ENCODE assay signal across 19 cellular contexts in the genomic region with DNA sequence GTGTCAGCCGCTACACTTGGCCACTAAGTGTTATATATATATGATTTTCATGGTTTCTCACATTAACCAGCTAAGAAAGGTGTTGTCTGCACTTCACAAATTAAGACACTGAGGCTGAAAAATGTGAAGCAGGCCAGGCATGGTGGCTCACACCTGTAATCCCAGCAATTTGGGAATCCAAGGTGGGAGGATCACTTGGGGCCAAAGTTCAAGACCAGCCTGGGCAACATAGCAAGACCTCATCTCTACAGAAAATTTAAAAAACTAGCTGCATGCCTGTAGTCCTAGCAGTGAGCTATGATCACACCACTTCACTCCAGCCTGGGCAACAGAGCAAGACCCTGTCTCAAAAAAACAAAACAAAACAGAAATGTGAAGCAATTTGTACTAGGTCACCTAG. TPM values are rescaled to one million over a fixed set of nuclear protein-coding genes. Genes with fewer than 3 reads are reported as not detected.
A peak's percentile ranks its signal among the peaks of the same experiment; 100 is the strongest.
DNase-seq lines count a peak whose midpoint lies in the region; ATAC-seq, FAIRE-seq and TF ChIP-seq lines count a peak whose summit lies in the region.
"Had no signal": no experiment of that assay in that cellular context is flagged by ENCODE, and none has a peak within 500 bp of the region (broad histone marks: within the 10 kb centered on the region; RNA-seq: fewer than 3 reads in every experiment).

No MANE protein-coding gene starts in this region.

- no peak overlapping the region for H3K4me2 ChIP-seq in GM12878 (ENCODE audit: control insufficient read depth, insufficient read depth)

- SMC1A ChIA-PET in GM12878 (lab: Charles Lee; ENCODE audit: uncharacterized antibody, unreplicated experiment), result no interaction called here

- H3K27me3 Mint-ChIP-seq in activated CD4-positive, alpha-beta memory T cell treated with anti-CD3 and anti-CD28 coated beads for 36 hours, result no peaks in the 10 kb centered on the region
- no peaks in the 10 kb centered on the region for H3K27me3 Mint-ChIP-seq in activated CD4-positive, alpha-beta memory T cell treated with anti-CD3 and anti-CD28 coated beads, Interleukin-2, amount 10 ng/mL, durations not matched to agents 7 days and 5 days
- H3K27me3 Mint-ChIP-seq in progenitor cell of endocrine pancreas, result no peaks in the 10 kb centered on the region

- peaks cover 17% of the 10 kb centered on the region for H3K4me1 Mint-ChIP-seq in activated CD4-positive, alpha-beta memory T cell treated with anti-CD3 and anti-CD28 coated beads for 36 hours (ENCODE audit: low read depth)
- peaks cover 23% of the 10 kb centered on the region for H3K4me1 Mint-ChIP-seq in activated CD4-positive, alpha-beta memory T cell treated with anti-CD3 and anti-CD28 coated beads, Interleukin-2, amount 10 ng/mL, durations not matched to agents 7 days and 5 days
- H3K4me1 Mint-ChIP-seq in progenitor cell of endocrine pancreas (ENCODE audit: low read depth), result peaks cover 8% of the 10 kb centered on the region

- peak overlapping the region; percentile 95 for H3K4me3 ChIP-seq in LNCaP clone FGC (ENCODE audit: low read depth, low read length)
- peak overlapping the region; percentile 96; the same call in 1 of the 2 replicates for H3K4me3 ChIP-seq in GM12878
- H3K4me3 ChIP-seq: lung had no signal

- no peak overlapping the region for H2AFZ ChIP-seq in GM12878 (ENCODE audit: control insufficient read depth, low read depth, low read length)

- no peak for FAIRE-seq in GM12878 (lab: Jason Lieb, UNC)
- FAIRE-seq: colon, pancreas had no signal

- H3K27me3 ChIP-seq in GM12878 (replicated peaks in 1 of 2; ENCODE audit: control insufficient read depth in 2 of 2, insufficient read depth in 2 of 2, low read length in 1 of 2), result no peaks in the 10 kb centered on the region
- H3K27me3 ChIP-seq: adrenal gland, pancreas, SJSA1, upper lobe of right lung had no signal

- H3K9me3 Mint-ChIP-seq in activated CD4-positive, alpha-beta memory T cell treated with anti-CD3 and anti-CD28 coated beads for 36 hours, result no peaks in the 10 kb centered on the region
- H3K9me3 Mint-ChIP-seq in activated CD4-positive, alpha-beta memory T cell treated with anti-CD3 and anti-CD28 coated beads, Interleukin-2, amount 10 ng/mL, durations not matched to agents 7 days and 5 days, result no peaks in the 10 kb centered on the region
- no peaks in the 10 kb centered on the region for H3K9me3 Mint-ChIP-seq in progenitor cell of endocrine pancreas (ENCODE audit: low read depth)

- intact Hi-C loops in activated CD4-positive, alpha-beta memory T cell treated with anti-CD3 and anti-CD28 coated beads for 36 hours (cut with micrococcal nuclease), result loop anchor here (5.0 kb wide), 1 partner anchor 558 kb away; a partner anchor contains a TSS
- intact Hi-C loops in GM12878 (cut with micrococcal nuclease; ENCODE audit: unreplicated experiment), result no loop called here

- no peaks in the 10 kb centered on the region for H4K20me1 ChIP-seq in GM12878 (ENCODE audit: control insufficient read depth, insufficient read depth)

- H3K27ac Mint-ChIP-seq in activated CD4-positive, alpha-beta memory T cell treated with anti-CD3 and anti-CD28 coated beads for 36 hours, result no peak overlapping the region
- no peak overlapping the region for H3K27ac Mint-ChIP-seq in activated CD4-positive, alpha-beta memory T cell treated with anti-CD3 and anti-CD28 coated beads, Interleukin-2, amount 10 ng/mL, durations not matched to agents 7 days and 5 days
- no peak overlapping the region for H3K27ac Mint-ChIP-seq in progenitor cell of endocrine pancreas

- ATAC-seq in GM12878, result no peak
- ATAC-seq: pancreas, upper lobe of right lung had no signal

- no peak overlapping the region for H3K27ac ChIP-seq in GM12878 (ENCODE audit: control insufficient read depth, insufficient read depth)
- H3K27ac ChIP-seq: pancreas, SJSA1, upper lobe of right lung had no signal

- peak overlapping the region; percentile 85 for H3K4me3 Mint-ChIP-seq in activated CD4-positive, alpha-beta memory T cell treated with anti-CD3 and anti-CD28 coated beads for 36 hours
- no peak overlapping the region for H3K4me3 Mint-ChIP-seq in activated CD4-positive, alpha-beta memory T cell treated with anti-CD3 and anti-CD28 coated beads, Interleukin-2, amount 10 ng/mL, durations not matched to agents 7 days and 5 days
- H3K4me3 Mint-ChIP-seq in progenitor cell of endocrine pancreas (ENCODE audit: low read depth), result peak overlapping the region; percentile 40

- 94% methylated on average over 1 of the region's 1 CpG for WGBS in GM12878 (ENCODE audit: insufficient coverage, insufficient replicate concordance, low lambda C conversion rate, missing lambda C conversion rate)

- no peak for TF ChIP-seq POLR2A in GM12878 (IDR thresholded peaks at IDR 0.05; ENCODE audit: low read depth, low read length)

- H3K9ac ChIP-seq in GM12878 (ENCODE audit: control insufficient read depth, insufficient read depth, low read length), result no peak overlapping the region

- TF ChIP-seq RAD21 in GM12878 (IDR thresholded peaks at IDR 0.05; ENCODE audit: insufficient read depth, low read depth, low read length), result no peak

- DNase-seq in activated CD4-positive, alpha-beta memory T cell treated with anti-CD3 and anti-CD28 coated beads for 36 hours, result no peak
- no peak for DNase-seq in activated CD4-positive, alpha-beta memory T cell treated with anti-CD3 and anti-CD28 coated beads, Interleukin-2, amount 10 ng/mL, durations not matched to agents 7 days and 5 days
- DNase-seq in LNCaP clone FGC (ENCODE audit: low read depth), result no peak
- DNase-seq in GM12878 (ENCODE audit: low read depth, low spot score), result no peak
- DNase-seq in progenitor cell of endocrine pancreas (ENCODE audit: low spot score, unreplicated experiment), result no peak
- no peak for DNase-seq in NCI-H2029 (lab: John Stamatoyannopoulos, UW)
- DNase-seq in C1 segment of cervical spinal cord (lab: John Stamatoyannopoulos, UW), result no peak
- no peak for DNase-seq in NCI-H2171 treated with DMSO at 0.1 percent for 48 hours (lab: John Stamatoyannopoulos, UW)
- DNase-seq: activated CD4-positive, alpha-beta T cell treated with anti-CD3 and anti-CD28 coated beads for 1 hour; adrenal gland; DMS153; NCI-H187; NCI-H774; pancreas; stimulated activated CD4-positive, alpha-beta T cell treated with anti-CD3 and anti-CD28 coated beads, Interleukin-15, amount 100 ng/mL, for 24 hours; upper lobe of right lung had no signal

- BruUV-seq in GM12878 (replicated peaks; lab: Mats Ljungman, UMichigan), result no TSS peak

- TF ChIP-seq CTCF in LNCaP clone FGC (IDR thresholded peaks at IDR 0.05; ENCODE audit: control insufficient read depth, extremely low read depth, insufficient read depth) (no peak), GM12878 (IDR thresholded peaks at IDR 0.05 in 2 of 3, conservative IDR thresholded peaks at IDR 0.05 in 1 of 3; ENCODE audit: control insufficient read depth in 2 of 3, extremely low read depth in 1 of 3, insufficient read depth in 1 of 3, low read depth in 3 of 3, low read length in 3 of 3) (no peak), progenitor cell of endocrine pancreas (IDR thresholded peaks at IDR 0.05; ENCODE audit: unreplicated experiment) (no peak)

- RAD21 ChIA-PET in GM12878 (lab: Charles Lee; ENCODE audit: unreplicated experiment), result interaction anchor here (0.6 kb wide), 1 partner anchor 650 kb away, joined by 3 read pairs; no protein-coding TSS in a partner anchor

- TF ChIP-seq EP300 in GM12878 (IDR thresholded peaks at IDR 0.05; ENCODE audit: borderline replicate concordance in 1 of 2, control insufficient read depth in 1 of 2, low read depth in 2 of 2, low read length in 2 of 2), result no peak

- H3K36me3 ChIP-seq in GM12878 (ENCODE audit: control insufficient read depth in 2 of 2, insufficient read depth in 2 of 2, low read length in 1 of 2), result peaks cover 1 to 8% of the 10 kb centered on the region in 2 experiments

- in situ Hi-C loops in GM12878 (cut with MboI), result no loop called here

- peaks cover 29% of the 10 kb centered on the region for H3K79me2 ChIP-seq in GM12878 (ENCODE audit: control insufficient read depth, insufficient read depth, low read length)

- CTCF ChIA-PET in activated CD4-positive, alpha-beta memory T cell treated with anti-CD3 and anti-CD28 coated beads for 36 hours (lab: Charles Lee), result interaction anchor here (1.0 to 1.3 kb wide), 3 partner anchors 12 to 67 kb away, joined by 3 to 4 read pairs (median 3); no protein-coding TSS in a partner anchor
- CTCF ChIA-PET in activated CD4-positive, alpha-beta memory T cell treated with anti-CD3 and anti-CD28 coated beads, Interleukin-2, amount 10 ng/mL, durations not matched to agents 7 days and 5 days (lab: Charles Lee), result interaction anchor here (1.0 to 1.4 kb wide), 2 partner anchors 17 to 38 kb away, joined by 3 to 6 read pairs; no protein-coding TSS in a partner anchor
- CTCF ChIA-PET in GM12878 (lab: Yijun Ruan, JAX), result interaction anchor here (1.2 to 2.4 kb wide), 4 partner anchors 9 to 29 kb away, joined by 3 to 8 read pairs (median 3); no protein-coding TSS in a partner anchor

- POLR2A ChIA-PET in activated CD4-positive, alpha-beta memory T cell treated with anti-CD3 and anti-CD28 coated beads for 36 hours (lab: Charles Lee), result interaction anchor here (0.7 kb wide), 1 partner anchor 17 kb away, joined by 3 read pairs; no protein-coding TSS in a partner anchor
- POLR2A ChIA-PET in activated CD4-positive, alpha-beta memory T cell treated with anti-CD3 and anti-CD28 coated beads, Interleukin-2, amount 10 ng/mL, durations not matched to agents 7 days and 5 days (lab: Charles Lee), result interaction anchor here (1.1 kb wide), 1 partner anchor 48 kb away, joined by 3 read pairs; a partner anchor contains a TSS
- POLR2A ChIA-PET in GM12878 (lab: Charles Lee), result interaction anchor here (1.2 kb wide), 1 partner anchor 47 kb away, joined by 3 read pairs; no protein-coding TSS in a partner anchor

- no peaks in the 10 kb centered on the region for H3K36me3 Mint-ChIP-seq in activated CD4-positive, alpha-beta memory T cell treated with anti-CD3 and anti-CD28 coated beads for 36 hours
- H3K36me3 Mint-ChIP-seq in activated CD4-positive, alpha-beta memory T cell treated with anti-CD3 and anti-CD28 coated beads, Interleukin-2, amount 10 ng/mL, durations not matched to agents 7 days and 5 days (ENCODE audit: low read depth), result peaks cover 8% of the 10 kb centered on the region
- peaks cover 5% of the 10 kb centered on the region for H3K36me3 Mint-ChIP-seq in progenitor cell of endocrine pancreas (ENCODE audit: insufficient read depth)

- H3K4me1 ChIP-seq in GM12878 (ENCODE audit: control insufficient read depth, insufficient read depth, low read length), result peaks cover 6% of the 10 kb centered on the region

- H3K9me3 ChIP-seq in GM12878 (replicated peaks; ENCODE audit: control insufficient read depth, insufficient read depth, low read length), result no peaks in the 10 kb centered on the region
- H3K9me3 ChIP-seq: adrenal gland, pancreas, SJSA1, upper lobe of right lung had no signal

RNA-seq across cellular contexts. Expression of a gene that starts 1.8 kb away (rescaled TPM):
- total RNA-seq in activated CD4-positive, alpha-beta memory T cell treated with anti-CD3 and anti-CD28 coated beads for 36 hours, result 10 to 100 TPM; 33.0 to 35.5 TPM
- total RNA-seq in activated CD4-positive, alpha-beta memory T cell treated with anti-CD3 and anti-CD28 coated beads, Interleukin-2, amount 10 ng/mL, durations not matched to agents 7 days and 5 days, result 10 to 100 TPM; 27.6 to 28.4 TPM
- total RNA-seq in GM12878 (2013; cell fraction: nucleolus; rRNA removed), result 67.3 and 73.5 TPM in 2 replicates
- total RNA-seq in GM12878 (2014; rRNA removed) (57.6 and 64.1 TPM in 2 replicates), GM12878 (2014; rRNA removed; fragmentation: Illumina TruSeq; extraction: Trizol) (22.7 and 23.7 TPM in 2 replicates), GM12878 (2021) (39.3 and 39.4 TPM in 2 replicates), progenitor cell of endocrine pancreas (64.5 and 68.5 TPM in 2 replicates)
- polyA plus RNA-seq in GM12878 (2011; ENCODE audit: low read depth), result 13.2 TPM
- polyA plus RNA-seq in GM12878 (2011; rRNA removed) (23.7 and 37.9 TPM in 2 replicates), GM12878 (2014; fragmentation: Illumina TruSeq; extraction: Trizol) (12.4 and 23.9 TPM in 2 replicates), GM12878 (2014; fragmentation: Nextera tagmentation; extraction: Ambion mirVana) (1 to 10 TPM; 3.8 to 9.1 TPM), GM12878 (2014; rRNA removed) (61.6 and 62.2 TPM in 2 replicates), GM12878 (2016; fragmentation: Nextera tagmentation; extraction: Ambion mirVana) (10 to 100 TPM; 60.5 to 61.1 TPM)
- 57.9 and 75.2 TPM in 2 replicates for polyA plus RNA-seq in GM12878 (2011; cell fraction: cytosol; rRNA removed)
- polyA plus RNA-seq in GM12878 (2011; cell fraction: nucleus; rRNA removed), result 70.3 and 89.4 TPM in 2 replicates
- polyA plus RNA-seq in GM12878 (2012), result 26.5 and 29.8 TPM in 2 replicates
- 34.9 and 43.2 TPM in 2 replicates for polyA minus RNA-seq in GM12878 (2011; rRNA and poly(A)+ RNA removed)
- polyA minus RNA-seq in GM12878 (2011; cell fraction: cytosol; rRNA and poly(A)+ RNA removed), result 11.8 and 19.8 TPM in 2 replicates
- 24.5 and 43.3 TPM in 2 replicates for polyA minus RNA-seq in GM12878 (2011; cell fraction: nucleus; rRNA and poly(A)+ RNA removed)

RNA-seq across cellular contexts. Expression of a gene that starts 2.2 kb away (rescaled TPM):
- 10 to 100 TPM; 27.2 to 27.4 TPM for total RNA-seq in activated CD4-positive, alpha-beta memory T cell treated with anti-CD3 and anti-CD28 coated beads for 36 hours
- 10 to 100 TPM; 16.9 to 18.9 TPM for total RNA-seq in activated CD4-positive, alpha-beta memory T cell treated with anti-CD3 and anti-CD28 coated beads, Interleukin-2, amount 10 ng/mL, durations not matched to agents 7 days and 5 days
- total RNA-seq in GM12878 (2013; cell fraction: nucleolus; rRNA removed), result 14.1 and 15.2 TPM in 2 replicates
- total RNA-seq in GM12878 (2014; rRNA removed) (38.5 and 38.9 TPM in 2 replicates), GM12878 (2014; rRNA removed; fragmentation: Illumina TruSeq; extraction: Trizol) (26.5 and 27.6 TPM in 2 replicates), GM12878 (2021) (43.2 TPM in 2 replicates), progenitor cell of endocrine pancreas (29.2 and 31.6 TPM in 2 replicates)
- 9.1 TPM for polyA plus RNA-seq in GM12878 (2011; ENCODE audit: low read depth)
- polyA plus RNA-seq in GM12878 (2011; rRNA removed) (20.4 and 32.4 TPM in 2 replicates), GM12878 (2014; fragmentation: Illumina TruSeq; extraction: Trizol) (25.5 and 40.5 TPM in 2 replicates), GM12878 (2014; fragmentation: Nextera tagmentation; extraction: Ambion mirVana) (1 to 10 TPM; 2.8 to 5.5 TPM), GM12878 (2014; rRNA removed) (35.4 and 38.8 TPM in 2 replicates), GM12878 (2016; fragmentation: Nextera tagmentation; extraction: Ambion mirVana) (10 to 100 TPM; 64.9 to 70.5 TPM)
- polyA plus RNA-seq in GM12878 (2011; cell fraction: cytosol; rRNA removed), result 30.3 and 36.6 TPM in 2 replicates
- polyA plus RNA-seq in GM12878 (2011; cell fraction: nucleus; rRNA removed), result 12.1 and 17.2 TPM in 2 replicates
- 21.7 and 23.6 TPM in 2 replicates for polyA plus RNA-seq in GM12878 (2012)
- 20.5 and 35.6 TPM in 2 replicates for polyA minus RNA-seq in GM12878 (2011; rRNA and poly(A)+ RNA removed)
- 9.5 and 20.0 TPM in 2 replicates for polyA minus RNA-seq in GM12878 (2011; cell fraction: cytosol; rRNA and poly(A)+ RNA removed)
- 3.5 and 11.4 TPM in 2 replicates for polyA minus RNA-seq in GM12878 (2011; cell fraction: nucleus; rRNA and poly(A)+ RNA removed)

RNA-seq across cellular contexts. Expression of a gene that starts 15.9 kb away (rescaled TPM):
- 10 to 100 TPM; 12.6 to 14.1 TPM for total RNA-seq in activated CD4-positive, alpha-beta memory T cell treated with anti-CD3 and anti-CD28 coated beads for 36 hours
- 10 to 100 TPM; 13.6 to 14.0 TPM for total RNA-seq in activated CD4-positive, alpha-beta memory T cell treated with anti-CD3 and anti-CD28 coated beads, Interleukin-2, amount 10 ng/mL, durations not matched to agents 7 days and 5 days
- 8.9 and 9.4 TPM in 2 replicates for total RNA-seq in GM12878 (2013; cell fraction: nucleolus; rRNA removed)
- total RNA-seq in GM12878 (2014; rRNA removed), result 9.8 and 14.0 TPM in 2 replicates
- 4.2 and 5.8 TPM in 2 replicates for total RNA-seq in GM12878 (2014; rRNA removed; fragmentation: Illumina TruSeq; extraction: Trizol)
- total RNA-seq in GM12878 (2021), result 13.5 and 13.9 TPM in 2 replicates
- 0.98 TPM for polyA plus RNA-seq in GM12878 (2011; ENCODE audit: low read depth)
- 1.5 and 4.4 TPM in 2 replicates for polyA plus RNA-seq in GM12878 (2011; rRNA removed)
- polyA plus RNA-seq in GM12878 (2011; cell fraction: cytosol; rRNA removed), result 6.8 and 8.9 TPM in 2 replicates
- polyA plus RNA-seq in GM12878 (2011; cell fraction: nucleus; rRNA removed), result 9.4 and 15.5 TPM in 2 replicates
- 3.2 and 4.0 TPM in 2 replicates for polyA plus RNA-seq in GM12878 (2012)
- polyA plus RNA-seq in GM12878 (2014; fragmentation: Illumina TruSeq; extraction: Trizol), result 2.0 and 5.5 TPM in 2 replicates
- polyA plus RNA-seq in GM12878 (2014; fragmentation: Nextera tagmentation; extraction: Ambion mirVana), result 1 to 10 TPM in 1 of 2 experiments, under 1 TPM in 1; 0.13 to 1.1 TPM
- 9.4 and 12.9 TPM in 2 replicates for polyA plus RNA-seq in GM12878 (2014; rRNA removed)
- polyA plus RNA-seq in GM12878 (2016; fragmentation: Nextera tagmentation; extraction: Ambion mirVana), result 10 to 100 TPM in 1 of 2 experiments, 1 to 10 TPM in 1; 9.4 to 12.1 TPM
- polyA minus RNA-seq in GM12878 (2011; rRNA and poly(A)+ RNA removed), result 7.6 and 11.6 TPM in 2 replicates
- 5.6 and 6.8 TPM in 2 replicates for polyA minus RNA-seq in GM12878 (2011; cell fraction: cytosol; rRNA and poly(A)+ RNA removed)
- 3.0 and 7.6 TPM in 2 replicates for polyA minus RNA-seq in GM12878 (2011; cell fraction: nucleus; rRNA and poly(A)+ RNA removed)
- total RNA-seq in progenitor cell of endocrine pancreas, result 26.4 and 28.3 TPM in 2 replicates

RNA-seq across cellular contexts. Expression of a gene that starts 46.8 kb away (rescaled TPM):
- total RNA-seq in activated CD4-positive, alpha-beta memory T cell treated with anti-CD3 and anti-CD28 coated beads for 36 hours, result 10 to 100 TPM; 45.9 to 50.0 TPM
- 10 to 100 TPM; 62.8 to 64.3 TPM for total RNA-seq in activated CD4-positive, alpha-beta memory T cell treated with anti-CD3 and anti-CD28 coated beads, Interleukin-2, amount 10 ng/mL, durations not matched to agents 7 days and 5 days
- total RNA-seq in GM12878 (2013; cell fraction: nucleolus; rRNA removed), result 13.1 and 14.6 TPM in 2 replicates
- 55.9 and 62.0 TPM in 2 replicates for total RNA-seq in GM12878 (2014; rRNA removed)
- 27.8 and 31.4 TPM in 2 replicates for total RNA-seq in GM12878 (2014; rRNA removed; fragmentation: Illumina TruSeq; extraction: Trizol)
- 75.3 and 77.7 TPM in 2 replicates for total RNA-seq in GM12878 (2021)
- polyA plus RNA-seq in GM12878 (2011; ENCODE audit: low read depth), result 42.6 TPM
- 31.2 and 54.5 TPM in 2 replicates for polyA plus RNA-seq in GM12878 (2011; rRNA removed)
- 81.7 and 85.1 TPM in 2 replicates for polyA plus RNA-seq in GM12878 (2011; cell fraction: cytosol; rRNA removed)
- polyA plus RNA-seq in GM12878 (2011; cell fraction: nucleus; rRNA removed), result 89.1 and 89.9 TPM in 2 replicates
- polyA plus RNA-seq in GM12878 (2012), result 47.5 and 62.9 TPM in 2 replicates
- polyA plus RNA-seq in GM12878 (2014; fragmentation: Illumina TruSeq; extraction: Trizol), result 30.4 and 72.5 TPM in 2 replicates
- 10 to 100 TPM in 1 of 2 experiments, 1 to 10 TPM in 1; 7.9 to 14.1 TPM for polyA plus RNA-seq in GM12878 (2014; fragmentation: Nextera tagmentation; extraction: Ambion mirVana)
- polyA plus RNA-seq in GM12878 (2014; rRNA removed), result 75.8 and 76.2 TPM in 2 replicates
- 10 to 100 TPM; 65.3 to 68.7 TPM for polyA plus RNA-seq in GM12878 (2016; fragmentation: Nextera tagmentation; extraction: Ambion mirVana)
- 30.6 and 52.0 TPM in 2 replicates for polyA minus RNA-seq in GM12878 (2011; rRNA and poly(A)+ RNA removed)
- polyA minus RNA-seq in GM12878 (2011; cell fraction: cytosol; rRNA and poly(A)+ RNA removed), result 17.9 and 19.1 TPM in 2 replicates
- 6.9 and 12.4 TPM in 2 replicates for polyA minus RNA-seq in GM12878 (2011; cell fraction: nucleus; rRNA and poly(A)+ RNA removed)
- total RNA-seq in progenitor cell of endocrine pancreas, result 54.4 and 60.9 TPM in 2 replicates

RNA-seq across cellular contexts. Expression of a gene that starts 48.3 kb away (rescaled TPM):
- total RNA-seq in activated CD4-positive, alpha-beta memory T cell treated with anti-CD3 and anti-CD28 coated beads for 36 hours, result 10 to 100 TPM; 15.2 to 15.5 TPM
- 10 to 100 TPM; 11.0 to 11.4 TPM for total RNA-seq in activated CD4-positive, alpha-beta memory T cell treated with anti-CD3 and anti-CD28 coated beads, Interleukin-2, amount 10 ng/mL, durations not matched to agents 7 days and 5 days
- total RNA-seq in GM12878 (2013; cell fraction: nucleolus; rRNA removed), result 5.6 and 6.7 TPM in 2 replicates
- total RNA-seq in GM12878 (2014; rRNA removed) (16.9 and 21.9 TPM in 2 replicates), GM12878 (2014; rRNA removed; fragmentation: Illumina TruSeq; extraction: Trizol) (15.2 and 16.8 TPM in 2 replicates), GM12878 (2021) (13.3 and 15.9 TPM in 2 replicates), progenitor cell of endocrine pancreas (18.8 and 20.7 TPM in 2 replicates)
- 11.3 TPM for polyA plus RNA-seq in GM12878 (2011; ENCODE audit: low read depth)
- polyA plus RNA-seq in GM12878 (2011; rRNA removed) (18.3 and 22.4 TPM in 2 replicates), GM12878 (2014; fragmentation: Illumina TruSeq; extraction: Trizol) (14.2 and 15.8 TPM in 2 replicates), GM12878 (2014; fragmentation: Nextera tagmentation; extraction: Ambion mirVana) (10 to 100 TPM; 14.8 to 19.3 TPM), GM12878 (2014; rRNA removed) (22.0 and 23.9 TPM in 2 replicates), GM12878 (2016; fragmentation: Nextera tagmentation; extraction: Ambion mirVana) (10 to 100 TPM; 31.4 to 36.2 TPM)
- 24.2 and 25.7 TPM in 2 replicates for polyA plus RNA-seq in GM12878 (2011; cell fraction: cytosol; rRNA removed)
- polyA plus RNA-seq in GM12878 (2011; cell fraction: nucleus; rRNA removed), result 7.5 and 11.9 TPM in 2 replicates
- 18.5 and 19.7 TPM in 2 replicates for polyA plus RNA-seq in GM12878 (2012)
- 8.1 and 11.1 TPM in 2 replicates for polyA minus RNA-seq in GM12878 (2011; rRNA and poly(A)+ RNA removed)
- polyA minus RNA-seq in GM12878 (2011; cell fraction: cytosol; rRNA and poly(A)+ RNA removed), result 2.3 TPM in 1 of 2 replicates, not detected in the other
- polyA minus RNA-seq in GM12878 (2011; cell fraction: nucleus; rRNA and poly(A)+ RNA removed), result 0.97 and 2.8 TPM in 2 replicates
